19 cellular contexts compared by ENCODE assay signal in the genomic region with DNA sequence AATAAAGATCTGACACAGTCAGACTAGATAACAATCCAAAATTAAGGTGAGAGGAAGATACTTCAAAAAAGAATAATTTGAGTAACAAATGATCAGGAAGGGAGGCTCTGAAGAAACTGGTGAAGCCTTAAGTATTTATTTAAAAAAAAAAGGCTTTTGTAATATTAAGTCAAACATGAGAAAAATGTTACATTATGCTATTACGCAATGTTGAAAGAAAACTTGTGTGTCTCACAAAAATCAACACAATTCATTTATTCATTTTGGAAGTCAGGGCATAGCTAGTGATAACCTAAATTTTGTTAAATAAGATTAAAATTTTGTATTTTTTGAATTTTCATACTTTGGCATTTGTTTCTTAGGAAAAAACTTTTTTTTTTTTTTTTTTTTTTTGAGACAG.
"Had no signal": no experiment of that assay in that cellular context is flagged by ENCODE, and none has a peak within 500 bp of the region (broad histone marks: within the 10 kb centered on the region; RNA-seq: fewer than 3 reads in every experiment).

No MANE protein-coding gene starts in this region.

- H3K36me3 ChIP-seq: brain microvascular endothelial cell had no signal

- H3K4me1 ChIP-seq: foreskin keratinocyte had no signal

- H3K27ac Mint-ChIP-seq: activated naive CD8-positive, alpha-beta T cell; effector memory CD8-positive, alpha-beta T cell; natural killer cell treated with Interleukin-12 subunit alpha and Interleukin-12 subunit beta and Interleukin-15 and Interleukin-18, amount 100 ng/mL, for 72 hours; progenitor cell of endocrine pancreas; stimulated activated effector memory CD8-positive, alpha-beta T cell treated with anti-CD3 and anti-CD28 coated beads, Interleukin-12 subunit alpha, Interleukin-12 subunit beta, amount 100 ng/mL, for 72 hours; T-cell had no signal

- H3K27ac ChIP-seq: brain microvascular endothelial cell, foreskin keratinocyte, spleen had no signal

- H3K4me3 Mint-ChIP-seq: activated naive CD8-positive, alpha-beta T cell; effector memory CD8-positive, alpha-beta T cell; natural killer cell treated with Interleukin-12 subunit alpha and Interleukin-12 subunit beta and Interleukin-15 and Interleukin-18, amount 100 ng/mL, for 72 hours; stimulated activated effector memory CD8-positive, alpha-beta T cell treated with anti-CD3 and anti-CD28 coated beads, Interleukin-12 subunit alpha, Interleukin-12 subunit beta, amount 100 ng/mL, for 72 hours; T-cell had no signal

- H3K27me3 ChIP-seq: brain microvascular endothelial cell, foreskin keratinocyte, spleen had no signal

- H3K9me3 Mint-ChIP-seq: effector memory CD8-positive, alpha-beta T cell; natural killer cell treated with Interleukin-12 subunit alpha and Interleukin-12 subunit beta and Interleukin-15 and Interleukin-18, amount 100 ng/mL, for 72 hours; stimulated activated effector memory CD8-positive, alpha-beta T cell treated with anti-CD3 and anti-CD28 coated beads, Interleukin-12 subunit alpha, Interleukin-12 subunit beta, amount 100 ng/mL, for 72 hours had no signal

- DNase-seq: activated CD4-positive, alpha-beta T cell treated with anti-CD3 and anti-CD28 coated beads, Interleukin-2, amount 50 U/mL, for 1 hour; activated CD8-positive, alpha-beta memory T cell treated with anti-CD3 and anti-CD28 coated beads for 24 hours; activated gamma-delta T cell treated with Interleukin-2 at 50 U/mL for 16 hours; brain microvascular endothelial cell; effector memory CD8-positive, alpha-beta T cell; foreskin keratinocyte; head of caudate nucleus; immature natural killer cell; nucleus accumbens; spleen; stimulated activated CD4-positive, alpha-beta T cell treated with anti-CD3 and anti-CD28 coated beads, Interleukin-1b, Interleukin-23, amount 100 ng/mL, for 48 hours; T-cell; T-helper 9 cell had no signal

- H3K27me3 Mint-ChIP-seq: activated naive CD8-positive, alpha-beta T cell; effector memory CD8-positive, alpha-beta T cell; natural killer cell treated with Interleukin-12 subunit alpha and Interleukin-12 subunit beta and Interleukin-15 and Interleukin-18, amount 100 ng/mL, for 72 hours; progenitor cell of endocrine pancreas; T-cell had no signal

- H3K36me3 Mint-ChIP-seq: stimulated activated effector memory CD8-positive, alpha-beta T cell treated with anti-CD3 and anti-CD28 coated beads, Interleukin-12 subunit alpha, Interleukin-12 subunit beta, amount 100 ng/mL, for 72 hours had no signal

- H3K4me1 Mint-ChIP-seq: stimulated activated effector memory CD8-positive, alpha-beta T cell treated with anti-CD3 and anti-CD28 coated beads, Interleukin-12 subunit alpha, Interleukin-12 subunit beta, amount 100 ng/mL, for 72 hours had no signal

- ATAC-seq: activated CD4-positive, CD25-positive, alpha-beta regulatory T cell treated with anti-CD3 and anti-CD28 coated beads, Interleukin-2, amount 50 U/mL, for 24 hours; effector memory CD8-positive, alpha-beta T cell; foreskin keratinocyte; natural killer cell treated with Interleukin-12 subunit alpha and Interleukin-12 subunit beta and Interleukin-15 and Interleukin-18, amount 100 ng/mL, for 72 hours; sciatic nerve; stimulated activated effector memory CD8-positive, alpha-beta T cell treated with anti-CD3 and anti-CD28 coated beads, Interleukin-12 subunit alpha, Interleukin-12 subunit beta, amount 100 ng/mL, for 72 hours; T-cell had no signal

- H3K4me3 ChIP-seq: spleen had no signal
